Comparison of ENCODE assay signal across 11 cellular contexts in the genomic region with DNA sequence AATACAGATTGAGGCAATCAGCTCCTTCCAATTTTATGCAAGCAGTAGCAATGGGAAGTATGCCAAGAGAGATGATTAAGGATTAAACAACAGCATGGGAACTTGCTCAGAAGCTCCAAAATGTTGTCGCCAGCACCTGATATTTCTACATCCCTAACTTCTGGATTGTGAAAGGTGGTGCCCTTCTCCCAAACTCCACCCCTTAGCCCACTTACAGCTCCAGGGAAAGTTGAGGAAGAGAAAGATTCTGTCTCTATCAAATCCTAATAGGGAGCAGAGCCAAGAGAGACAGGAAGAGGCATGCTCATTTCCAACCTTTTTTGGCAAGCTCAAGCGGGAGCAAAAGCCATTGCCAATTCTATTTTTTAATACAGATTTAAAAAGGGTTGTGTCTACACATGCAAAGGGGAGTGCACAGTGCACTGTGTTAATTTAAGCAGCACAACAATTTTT.
DNase-seq lines count a peak whose midpoint lies in the region; ATAC-seq, FAIRE-seq and TF ChIP-seq lines count a peak whose summit lies in the region.
"Had no signal": no experiment of that assay in that cellular context is flagged by ENCODE, and none has a peak within 500 bp of the region (broad histone marks: within the 10 kb centered on the region; RNA-seq: fewer than 3 reads in every experiment).

No MANE protein-coding gene starts in this region.

- TF ChIP-seq CTCF in A673 (conservative IDR thresholded peaks at IDR 0.05; ENCODE audit: low read depth, low read length) (no peak), IMR-90 (conservative IDR thresholded peaks at IDR 0.05; ENCODE audit: low read depth, low read length) (no peak), K562 (IDR thresholded peaks at IDR 0.05 in 2 of 3, conservative IDR thresholded peaks at IDR 0.05 in 1 of 3; ENCODE audit: insufficient read depth in 2 of 3, low read depth in 1 of 3, low read length in 3 of 3) (no peak), spleen (IDR thresholded peaks at IDR 0.05 in 8 of 11, conservative IDR thresholded peaks at IDR 0.05 in 3 of 11) (no peak)

- no peak overlapping the region for H2AFZ ChIP-seq in IMR-90 (replicated peaks; ENCODE audit: low read length, poor library complexity)
- no peak overlapping the region for H2AFZ ChIP-seq in K562 (ENCODE audit: low read depth, low read length)

- H3K9me3 ChIP-seq in A673 (ENCODE audit: low read depth, low read length, poor library complexity, severe bottlenecking) (no peaks in the 10 kb centered on the region), IMR-90 (ENCODE audit: control insufficient read depth, insufficient read depth, low read length) (no peaks in the 10 kb centered on the region), K562 (replicated peaks; ENCODE audit: control insufficient read depth, insufficient read depth, low read depth, low read length) (no peaks in the 10 kb centered on the region), spleen (no peaks in the 10 kb centered on the region)

- no peaks in the 10 kb centered on the region for H3K36me3 Mint-ChIP-seq in activated naive CD8-positive, alpha-beta T cell treated with anti-CD3 and anti-CD28 coated beads, Interleukin-2, amount 50 U/mL, for 24 hours (ENCODE audit: low read depth)

- H3K36me3 ChIP-seq in A673 (ENCODE audit: insufficient read depth, low read length, poor library complexity, severe bottlenecking) (no peaks in the 10 kb centered on the region), IMR-90 (ENCODE audit: control insufficient read depth, insufficient read depth, low read length) (no peaks in the 10 kb centered on the region), K562 (ENCODE audit: control insufficient read depth, insufficient read depth, low read length) (no peaks in the 10 kb centered on the region), spleen (no peaks in the 10 kb centered on the region)

- peaks cover 4% of the 10 kb centered on the region for H3K9me3 Mint-ChIP-seq in activated naive CD8-positive, alpha-beta T cell treated with anti-CD3 and anti-CD28 coated beads, Interleukin-2, amount 50 U/mL, for 24 hours
- H3K9me3 Mint-ChIP-seq: CD4-positive, alpha-beta T cell had no signal

- no peak overlapping the region for H3K27ac Mint-ChIP-seq in activated naive CD8-positive, alpha-beta T cell treated with anti-CD3 and anti-CD28 coated beads, Interleukin-2, amount 50 U/mL, for 24 hours
- H3K27ac Mint-ChIP-seq: CD4-positive, alpha-beta T cell had no signal

- H3K23ac ChIP-seq in IMR-90 (ENCODE audit: low read depth, low read length) = no peak overlapping the region

- H2BK15ac ChIP-seq in IMR-90 (ENCODE audit: low read depth, low read length) = no peak overlapping the region

- H4K8ac ChIP-seq in IMR-90 (ENCODE audit: low read depth in 2 of 2, low read length in 2 of 2) = no peak overlapping the region; a peak in 1 of 4 replicates

- TF ChIP-seq RAD21 in IMR-90 (IDR thresholded peaks at IDR 0.05; ENCODE audit: low read length) (no peak), K562 (CRISPR knock-in tag; conservative IDR thresholded peaks at IDR 0.05 in 1 of 2, IDR thresholded peaks at IDR 0.05 in 1 of 2) (no peak)

- no peak for FAIRE-seq in K562 (lab: Jason Lieb, UNC)

- H3K27ac ChIP-seq in A673 (ENCODE audit: low read depth, low read length, poor library complexity, severe bottlenecking) = peak overlapping the region; percentile 55
- no peak overlapping the region for H3K27ac ChIP-seq in IMR-90 (ENCODE audit: insufficient read depth, low read length)
- no peak overlapping the region for H3K27ac ChIP-seq in K562 (ENCODE audit: extremely low read depth, low read depth, low read length)
- H3K27ac ChIP-seq in spleen = peak overlapping the region in 4 of 8 donors; percentile 10 to 41 (median 24)

- BruUV-seq in A673 (replicated peaks; lab: Mats Ljungman, UMichigan) (no TSS peak), IMR-90 (replicated peaks; lab: Mats Ljungman, UMichigan) (no TSS peak), K562 (replicated peaks; lab: Mats Ljungman, UMichigan) (no TSS peak)

- H3K79me2 ChIP-seq in K562 (ENCODE audit: control insufficient read depth, insufficient read depth, low read length) = no peaks in the 10 kb centered on the region

- peak overlapping the region; percentile 21 for H2BK20ac ChIP-seq in IMR-90 (ENCODE audit: low read depth, low read length)

- dilution Hi-C loops in IMR-90 (cut with HindIII; ENCODE audit: low sequenced_read_pairs, unreplicated experiment) = no loop called here

- no peaks in the 10 kb centered on the region for H3K4me1 Mint-ChIP-seq in activated naive CD8-positive, alpha-beta T cell treated with anti-CD3 and anti-CD28 coated beads, Interleukin-2, amount 50 U/mL, for 24 hours

- CTCF ChIA-PET in A673 (lab: Charles Lee) (no interaction called here), IMR-90 (lab: Yijun Ruan, JAX) (no interaction called here), K562 (lab: Yijun Ruan, JAX; ENCODE audit: low intra/inter-chr PET ratio) (no interaction called here)

- WGBS in IMR-90 (ENCODE audit: extremely low coverage in 2 of 2, insufficient read length in 1 of 2), 2 experiments = no CpG with 5 or more reads among the region's 2 CpGs
- whole genome bisulfite sequencing in K562 (ENCODE audit: insufficient coverage, low coverage, missing lambda C conversion rate) = 0% methylated on average over 2 of the region's 2 CpGs
- 19 to 68% (median 37%) methylated on average over 2 of the region's 2 CpGs for WGBS in spleen, 5 donors

- no peak for TF ChIP-seq EP300 in K562 (IDR thresholded peaks at IDR 0.05; ENCODE audit: low read length)

- 0 out of 2 replicates have a peak overlapping the region, but pooled peaks have one; percentile 17 for H3K14ac ChIP-seq in IMR-90 (replicated peaks; ENCODE audit: low read depth, low read length)

- H2BK120ac ChIP-seq in IMR-90 (ENCODE audit: low read depth, low read length) = peak overlapping the region; percentile 31; the same call in 1 of the 2 replicates

- H3K4me3 Mint-ChIP-seq in activated naive CD8-positive, alpha-beta T cell treated with anti-CD3 and anti-CD28 coated beads, Interleukin-2, amount 50 U/mL, for 24 hours = no peak overlapping the region
- H3K4me3 Mint-ChIP-seq: CD4-positive, alpha-beta T cell had no signal

- H3K27me3 ChIP-seq in A673 (replicated peaks; ENCODE audit: insufficient read depth, low read depth, low read length, poor library complexity) (no peaks in the 10 kb centered on the region), IMR-90 (ENCODE audit: control insufficient read depth, insufficient read depth, low read length) (no peaks in the 10 kb centered on the region), K562 (ENCODE audit: control insufficient read depth in 2 of 2, insufficient read depth in 2 of 2, low read length in 2 of 2) (no peaks in the 10 kb centered on the region), spleen (replicated peaks in 1 of 7) (no peaks in the 10 kb centered on the region)

- H3K4ac ChIP-seq in IMR-90 (ENCODE audit: low read depth, low read length) = peak overlapping the region; percentile 42

- H3K4me2 ChIP-seq in IMR-90 (ENCODE audit: low read depth, low read length) (0 out of 2 replicates have a peak overlapping the region, but pooled peaks have one; percentile 1), K562 (ENCODE audit: insufficient read depth, low read length) (no peak overlapping the region)

- no peak overlapping the region for H3K56ac ChIP-seq in IMR-90 (ENCODE audit: extremely low read depth, insufficient read depth, low read length)

- no peaks in the 10 kb centered on the region for H4K20me1 ChIP-seq in IMR-90 (ENCODE audit: insufficient read depth, low read length)
- no peaks in the 10 kb centered on the region for H4K20me1 ChIP-seq in K562 (replicated peaks; ENCODE audit: control insufficient read depth, insufficient read depth, low read length)

- in situ Hi-C loops in IMR-90 (cut with MboI; ENCODE audit: low sequenced_read_pairs) = no loop called here
- in situ Hi-C loops in K562 (cut with MboI) = no loop called here

- H3K79me1 ChIP-seq in IMR-90 (ENCODE audit: low read depth in 1 of 2, low read length in 2 of 2) = no peaks in the 10 kb centered on the region

- H2AK9ac ChIP-seq in IMR-90 (replicated peaks; ENCODE audit: low read depth, low read length, poor library complexity) = no peak overlapping the region

- H3K27me3 Mint-ChIP-seq in activated naive CD8-positive, alpha-beta T cell treated with anti-CD3 and anti-CD28 coated beads, Interleukin-2, amount 50 U/mL, for 24 hours = no peaks in the 10 kb centered on the region
- H3K27me3 Mint-ChIP-seq: CD4-positive, alpha-beta T cell had no signal

- H3K9me1 ChIP-seq in IMR-90 (ENCODE audit: insufficient read depth, low read length) (peaks cover 11% of the 10 kb centered on the region), K562 (ENCODE audit: control insufficient read depth, insufficient read depth, low read length) (no peaks in the 10 kb centered on the region)

- peak overlapping the region; percentile 1 for H2BK5ac ChIP-seq in IMR-90 (ENCODE audit: low read depth, low read length, poor library complexity, severe bottlenecking)

- no peak overlapping the region for H2AK5ac ChIP-seq in IMR-90 (ENCODE audit: low read depth, low read length)

- no peak overlapping the region for H4K5ac ChIP-seq in IMR-90 (ENCODE audit: low read depth, low read length)

- no peak overlapping the region for H3K18ac ChIP-seq in IMR-90 (ENCODE audit: low read depth, low read length)

- POLR2A ChIA-PET in A673 (lab: Charles Lee; ENCODE audit: low non-redundant PET) = no interaction called here
- POLR2A ChIA-PET in IMR-90 (lab: Charles Lee; ENCODE audit: unreplicated experiment) = no interaction called here
- POLR2A ChIA-PET in K562 (lab: Yijun Ruan, JAX) = no interaction called here

- H3K4me3 ChIP-seq in A673 (ENCODE audit: low read depth, low read length, poor library complexity, severe bottlenecking) (no peak overlapping the region), IMR-90 (ENCODE audit: insufficient read depth, low read depth, low read length) (no peak overlapping the region), K562 (no peak overlapping the region), spleen (no peak overlapping the region)

- H3K4me1 ChIP-seq in A673 (ENCODE audit: insufficient read depth, low read length, poor library complexity, severe bottlenecking) (peaks cover 34% of the 10 kb centered on the region), IMR-90 (ENCODE audit: control insufficient read depth, insufficient read depth, low read length) (peaks cover 4% of the 10 kb centered on the region), K562 (replicated peaks in 1 of 2; ENCODE audit: control insufficient read depth in 2 of 2, insufficient read depth in 2 of 2, low read length in 2 of 2) (no peaks in the 10 kb centered on the region), spleen (peaks cover 4 to 18% (median 12%) of the 10 kb centered on the region in 6 donors)

- ATAC-seq in IMR-90 (ENCODE audit: low read depth) = no peak
- no peak for ATAC-seq in K562
- ATAC-seq in activated naive CD8-positive, alpha-beta T cell treated with anti-CD3 and anti-CD28 coated beads, Interleukin-2, amount 50 U/mL, for 24 hours = no peak
- ATAC-seq in GM21515 (IDR thresholded peaks at IDR 0.05; ENCODE audit: unreplicated experiment) = no peak
- ATAC-seq: left colon had no signal

- no peak overlapping the region for H4K91ac ChIP-seq in IMR-90 (ENCODE audit: insufficient read depth, low read depth, low read length)

- no peak for TF ChIP-seq POLR2A in IMR-90 (IDR thresholded peaks at IDR 0.05; ENCODE audit: low read depth, low read length)
- no peak for TF ChIP-seq POLR2A in K562 (conservative IDR thresholded peaks at IDR 0.05)
- TF ChIP-seq POLR2A in spleen (IDR thresholded peaks at IDR 0.05) = no peak

- peak; percentile 83 for DNase-seq in A673 (ENCODE audit: low spot score)
- DNase-seq in IMR-90 = peak; percentile 81
- DNase-seq in K562 (ENCODE audit: extremely low read depth in 1 of 4, low spot score in 3 of 4) = no peak
- DNase-seq in iris pigment epithelial cell (ENCODE audit: low read depth) = peak; percentile 86
- no peak for DNase-seq in activated naive CD8-positive, alpha-beta T cell treated with anti-CD3 and anti-CD28 coated beads, Interleukin-2, amount 50 U/mL, for 24 hours
- DNase-seq in spleen = no peak
- no peak for DNase-seq in DMS114 treated with DMSO at 0.1 percent for 48 hours (lab: John Stamatoyannopoulos, UW; ENCODE audit: unreplicated experiment)
- DNase-seq: CD4-positive, alpha-beta T cell; left colon; stimulated activated CD4-positive, alpha-beta T cell treated with anti-CD3 and anti-CD28 coated beads, Interleukin-4, amount 100 ng/mL, for 24 hours had no signal

- no peak overlapping the region for H3K9ac ChIP-seq in IMR-90 (ENCODE audit: low read depth, low read length)
- no peak overlapping the region for H3K9ac ChIP-seq in K562 (ENCODE audit: insufficient read depth in 1 of 2, low read depth in 2 of 2, low read length in 2 of 2)

- intact Hi-C loops in A673 (cut with micrococcal nuclease; ENCODE audit: unreplicated experiment) = no loop called here
- intact Hi-C loops in IMR-90 (cut with micrococcal nuclease) = no loop called here
- intact Hi-C loops in K562 (cut with micrococcal nuclease) = no loop called here
- intact Hi-C loops in spleen (cut with DNase I; ENCODE audit: low total_unique reads) = no loop called here

Comparison
In these comparisons a context has a peak if more than half of its experiments do, and no peak if none do; other contexts are left out.
1. DNase-seq: peak in A673 (single experiment), IMR-90 (single experiment) and iris pigment epithelial cell (single experiment); none in K562 (0 of 4), activated naive CD8-positive, alpha-beta T cell treated with anti-CD3 and anti-CD28 coated beads, Interleukin-2, amount 50 U/mL, for 24 hours (single experiment), spleen (single experiment) and DMS114 treated with DMSO at 0.1 percent for 48 hours (single experiment).